In the genomic region with DNA sequence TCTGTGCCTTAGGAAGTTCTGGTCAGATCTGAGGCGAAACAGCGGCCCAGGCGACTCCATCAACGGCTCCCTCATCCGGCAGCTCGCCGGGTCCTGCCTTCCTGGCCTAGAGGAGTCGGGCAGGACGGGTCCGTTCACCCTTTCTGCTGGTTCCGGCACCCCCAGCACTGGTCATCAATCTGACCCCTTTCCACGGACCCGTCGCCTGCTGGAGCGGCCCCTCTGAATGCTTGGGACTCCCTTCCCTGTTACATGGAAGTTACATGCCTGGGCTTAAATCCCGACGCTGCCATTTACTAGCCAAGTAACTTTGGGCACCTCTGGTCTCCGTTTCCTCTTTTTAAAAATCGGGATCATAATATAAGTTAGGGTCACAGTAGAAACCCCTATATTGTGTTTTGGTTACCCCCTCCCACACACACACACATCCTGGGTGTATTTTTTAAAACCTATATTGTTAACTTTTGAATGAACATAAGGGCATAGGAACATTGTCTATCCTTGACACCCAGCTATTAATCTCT, we compare ENCODE assay signal across 8 cellular contexts. TPM values are rescaled to one million over a fixed set of nuclear protein-coding genes. Genes with fewer than 3 reads are reported as not detected.
DNase-seq lines count a peak whose midpoint lies in the region; ATAC-seq and TF ChIP-seq lines count a peak whose summit lies in the region.

No MANE protein-coding gene starts in this region.

- TF ChIP-seq CTCF in AG10803 (conservative IDR thresholded peaks at IDR 0.05; ENCODE audit: low read length): no peak
- TF ChIP-seq CTCF in heart right ventricle (IDR thresholded peaks at IDR 0.05): peak in 2 of 9 donors; percentile 28 to 33

- no peaks in the 10 kb centered on the region for H3K9me3 ChIP-seq in T-helper 17 cell (ENCODE audit: control insufficient read depth, low read length, poor library complexity, severe bottlenecking)
- no peaks in the 10 kb centered on the region for H3K9me3 ChIP-seq in heart right ventricle

- H3K36me3 ChIP-seq in H7 (replicated peaks; ENCODE audit: control insufficient read depth, insufficient read depth, low read length) (no peaks in the 10 kb centered on the region; the same call in 1 of the 2 replicates), heart right ventricle (peaks cover 0 to 3% (median 0%) of the 10 kb centered on the region in 9 donors)

- no peaks in the 10 kb centered on the region for H3K27me3 ChIP-seq in H7 (ENCODE audit: control insufficient read depth, insufficient read depth, low read length)
- no peaks in the 10 kb centered on the region for H3K27me3 ChIP-seq in heart right ventricle

- peak overlapping the region; percentile 92 for H3K27ac Mint-ChIP-seq in T-helper 17 cell
- H3K27ac Mint-ChIP-seq in stimulated activated effector memory CD8-positive, alpha-beta T cell treated with anti-CD3 and anti-CD28 coated beads, Interleukin-12 subunit alpha, Interleukin-12 subunit beta, amount 100 ng/mL, for 72 hours: peak overlapping the region; percentile 89

- H3K9me3 Mint-ChIP-seq in stimulated activated effector memory CD8-positive, alpha-beta T cell treated with anti-CD3 and anti-CD28 coated beads, Interleukin-12 subunit alpha, Interleukin-12 subunit beta, amount 100 ng/mL, for 72 hours: no peaks in the 10 kb centered on the region

- H3K4me3 Mint-ChIP-seq in T-helper 17 cell: peak overlapping the region; percentile 97
- peak overlapping the region; percentile 83 for H3K4me3 Mint-ChIP-seq in stimulated activated effector memory CD8-positive, alpha-beta T cell treated with anti-CD3 and anti-CD28 coated beads, Interleukin-12 subunit alpha, Interleukin-12 subunit beta, amount 100 ng/mL, for 72 hours

- H3K4me3 ChIP-seq in AG10803 (ENCODE audit: low read length) (peak overlapping the region; percentile 79), H7 (ENCODE audit: insufficient read depth, low read depth, low read length) (peak overlapping the region; percentile 52), heart right ventricle (peak overlapping the region; percentile 44 to 98 (median 89))

- ATAC-seq in T-helper 17 cell: peak; percentile 7
- peak in 7 of 8 donors; percentile 1 to 53 (median 29) for ATAC-seq in heart right ventricle
- peak; percentile 14 for ATAC-seq in stimulated activated effector memory CD8-positive, alpha-beta T cell treated with anti-CD3 and anti-CD28 coated beads, Interleukin-12 subunit alpha, Interleukin-12 subunit beta, amount 100 ng/mL, for 72 hours
- ATAC-seq in GM21447 (IDR thresholded peaks at IDR 0.05; ENCODE audit: unreplicated experiment): no peak

- peaks cover 27% of the 10 kb centered on the region for H3K4me1 Mint-ChIP-seq in T-helper 17 cell
- peaks cover 34% of the 10 kb centered on the region for H3K4me1 Mint-ChIP-seq in stimulated activated effector memory CD8-positive, alpha-beta T cell treated with anti-CD3 and anti-CD28 coated beads, Interleukin-12 subunit alpha, Interleukin-12 subunit beta, amount 100 ng/mL, for 72 hours

- intact Hi-C loops in heart right ventricle (cut with DNase I): loop anchor here in 5 of 10 donors (2.0 to 5.0 kb wide), 3 partner anchors 26 to 38 kb away; a partner anchor contains a TSS

- H3K36me3 Mint-ChIP-seq in T-helper 17 cell (ENCODE audit: low read depth): peaks cover 3% of the 10 kb centered on the region
- H3K36me3 Mint-ChIP-seq in stimulated activated effector memory CD8-positive, alpha-beta T cell treated with anti-CD3 and anti-CD28 coated beads, Interleukin-12 subunit alpha, Interleukin-12 subunit beta, amount 100 ng/mL, for 72 hours: peaks cover 26% of the 10 kb centered on the region

- DNase-seq in AG10803 (ENCODE audit: low read depth): no peak
- DNase-seq in H7: no peak
- no peak for DNase-seq in T-helper 17 cell
- no peak for DNase-seq in heart right ventricle
- DNase-seq in stimulated activated effector memory CD8-positive, alpha-beta T cell treated with anti-CD3 and anti-CD28 coated beads, Interleukin-12 subunit alpha, Interleukin-12 subunit beta, amount 100 ng/mL, for 72 hours (ENCODE audit: low spot score in 2 of 2): no peak
- DNase-seq in NCI-H2107 treated with DMSO at 0.1 percent for 48 hours (lab: John Stamatoyannopoulos, UW; ENCODE audit: unreplicated experiment): no peak
- DNase-seq in glomerular visceral epithelial cell (ENCODE audit: extremely low spot score): no peak

- H3K4me1 ChIP-seq in heart right ventricle: peaks cover 0 to 31% (median 17%) of the 10 kb centered on the region in 9 donors

- 12 to 13% methylated on average over 19 of the region's 19 CpGs for WGBS in heart right ventricle, 2 donors

- H3K27ac ChIP-seq in heart right ventricle: peak overlapping the region; percentile 44 to 95 (median 90)

- H3K27me3 Mint-ChIP-seq in T-helper 17 cell: no peaks in the 10 kb centered on the region

RNA-seq across cellular contexts. Expression of a gene that starts 0.6 kb away (rescaled TPM):
- 69.3 and 99.4 TPM in 2 replicates for total RNA-seq in H7 (2014; rRNA removed; shearing (Covaris generic))
- total RNA-seq in T-helper 17 cell (1 to 10 TPM; 8.4 to 9.6 TPM), heart right ventricle (10 to 100 TPM; 13.8 to 29.3 (median 18.3) TPM)
- 10 to 100 TPM; 31.7 to 54.2 TPM for polyA plus RNA-seq in heart right ventricle

RNA-seq across cellular contexts. Expression of a gene that starts 26.7 kb away (rescaled TPM):
- total RNA-seq in H7 (2014; rRNA removed; shearing (Covaris generic)): 11.9 and 13.5 TPM in 2 replicates
- total RNA-seq in T-helper 17 cell (10 to 100 TPM; 15.7 to 18.9 TPM), heart right ventricle (10 to 100 TPM in 3 of 10 donors, 1 to 10 TPM in 7; 6.3 to 19.1 (median 8.6) TPM)
- polyA plus RNA-seq in heart right ventricle: 10 to 100 TPM in 1 of 2 donors, 1 to 10 TPM in 1; 7.6 to 18.4 TPM
